ENCODE assay signal across 8 cellular contexts in the genomic region with DNA sequence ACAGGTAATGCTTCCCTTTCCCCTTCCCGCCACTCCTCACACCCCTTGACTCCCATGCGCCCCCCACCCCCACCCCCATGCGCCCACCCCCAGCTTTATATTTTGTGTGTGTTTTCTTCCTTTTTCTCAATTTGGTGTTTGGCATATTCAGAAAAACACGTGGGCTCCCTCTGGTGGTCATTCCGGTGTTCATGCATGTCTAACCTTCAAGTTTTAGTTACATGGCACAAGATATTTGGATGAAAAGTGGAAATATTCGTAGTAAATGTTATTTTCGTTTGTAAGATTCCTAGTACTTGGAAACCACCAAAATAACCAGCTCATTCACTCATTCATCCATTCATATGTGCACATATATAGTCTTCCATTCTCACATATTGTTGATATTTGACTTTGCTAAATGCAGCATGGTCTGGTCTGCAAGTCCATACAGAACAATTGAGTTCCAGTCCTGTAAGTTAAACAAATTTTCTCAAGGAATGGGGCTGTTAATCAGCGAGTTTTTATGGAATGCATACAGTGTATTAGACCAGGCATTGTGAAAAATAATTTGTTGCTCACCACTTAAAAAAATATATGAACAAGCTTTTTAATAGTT.
DNase-seq lines count a peak whose midpoint lies in the region; ATAC-seq and TF ChIP-seq lines count a peak whose summit lies in the region.

No MANE protein-coding gene starts in this region.

- TF ChIP-seq CTCF in HCT116 (IDR thresholded peaks at IDR 0.05 in 2 of 3, conservative IDR thresholded peaks at IDR 0.05 in 1 of 3; ENCODE audit: borderline replicate concordance in 1 of 3, insufficient read depth in 1 of 3, low read depth in 2 of 3, low read length in 2 of 3), result peak; percentile 68 to 73 (median 72); a peak in 5 of 6 replicates
- TF ChIP-seq CTCF in OCI-LY7 (conservative IDR thresholded peaks at IDR 0.05; ENCODE audit: low read length), result peak; percentile 82
- peak; percentile 81 for TF ChIP-seq CTCF in fibroblast of the aortic adventitia (IDR thresholded peaks at IDR 0.05; ENCODE audit: insufficient read depth, low read length)
- TF ChIP-seq CTCF in parathyroid adenoma (IDR thresholded peaks at IDR 0.05), result peak; percentile 70
- peak; percentile 73 for TF ChIP-seq CTCF in upper lobe of right lung (IDR thresholded peaks at IDR 0.05)

- CTCF ChIA-PET in HCT116 (lab: Charles Lee) (interaction anchor here (0.7 to 4.3 kb wide), 13 partner anchors 9 to 221 kb away, joined by 3 to 56 read pairs (median 4); no protein-coding TSS in a partner anchor), OCI-LY7 (lab: Charles Lee; ENCODE audit: unreplicated experiment) (no interaction called here)

- H3K9me3 ChIP-seq in BLaER1 treated with 17β-estradiol and CSF1 and Interleukin-3, amounts not matched to agents 10 nM and 100 nM (replicated peaks in 1 of 11), result no peaks in the 10 kb centered on the region
- no peaks in the 10 kb centered on the region for H3K9me3 ChIP-seq in HCT116 (ENCODE audit: control insufficient read depth in 1 of 2, insufficient read depth in 1 of 2, low read depth in 1 of 2, low read length in 2 of 2)
- H3K9me3 ChIP-seq in OCI-LY7 (ENCODE audit: low read length), result no peaks in the 10 kb centered on the region
- no peaks in the 10 kb centered on the region for H3K9me3 ChIP-seq in parathyroid adenoma (ENCODE audit: control insufficient read depth, low read length)
- H3K9me3 ChIP-seq in upper lobe of right lung, result no peaks in the 10 kb centered on the region

- POLR2A ChIA-PET in HCT116 (lab: Charles Lee), result no interaction called here
- POLR2A ChIA-PET in OCI-LY7 (lab: Charles Lee), result interaction anchor here (0.7 kb wide), 1 partner anchor 342 kb away, joined by 3 read pairs; no protein-coding TSS in a partner anchor

- no peak overlapping the region for H3K4me3 ChIP-seq in BLaER1 treated with 17β-estradiol and CSF1 and Interleukin-3, amounts not matched to agents 10 nM and 100 nM
- H3K4me3 ChIP-seq in HCT116 (replicated peaks in 1 of 2; ENCODE audit: low read depth in 1 of 2, low read length in 2 of 2), result no peak overlapping the region
- no peak overlapping the region for H3K4me3 ChIP-seq in OCI-LY7 (ENCODE audit: low read depth, low read length, poor library complexity, severe bottlenecking)
- H3K4me3 ChIP-seq in fibroblast of the aortic adventitia (ENCODE audit: low read depth, low read length), result no peak overlapping the region
- no peak overlapping the region for H3K4me3 ChIP-seq in parathyroid adenoma (ENCODE audit: low read depth, low read length)
- H3K4me3 ChIP-seq in upper lobe of right lung, result peak overlapping the region; percentile 9

- no peak for TF ChIP-seq POLR2A in HCT116 (IDR thresholded peaks at IDR 0.05; ENCODE audit: borderline replicate concordance, extremely low read depth, insufficient read depth, insufficient read length)

- peak; percentile 82 for ATAC-seq in HCT116
- ATAC-seq in upper lobe of right lung, result peak; percentile 50

- no peak overlapping the region for H3K27ac ChIP-seq in BLaER1 treated with 17β-estradiol and CSF1 and Interleukin-3, amounts not matched to agents 10 nM and 100 nM
- no peak overlapping the region for H3K27ac ChIP-seq in HCT116 (ENCODE audit: low read depth, low read length)
- no peak overlapping the region for H3K27ac ChIP-seq in OCI-LY7 (ENCODE audit: low read depth, low read length, poor library complexity, severe bottlenecking)
- no peak overlapping the region for H3K27ac ChIP-seq in parathyroid adenoma
- peak overlapping the region; percentile 56 for H3K27ac ChIP-seq in upper lobe of right lung

- H3K9me2 ChIP-seq in HCT116 (ENCODE audit: insufficient read depth) (no peaks in the 10 kb centered on the region), OCI-LY7 (ENCODE audit: insufficient read depth, low read length) (no peaks in the 10 kb centered on the region)

- peak; percentile 68 for TF ChIP-seq RAD21 in HCT116 (IDR thresholded peaks at IDR 0.05; ENCODE audit: low read depth)

- H3K4me2 ChIP-seq in BLaER1 treated with 17β-estradiol and CSF1 and Interleukin-3, amounts not matched to agents 10 nM and 100 nM, result peak overlapping the region in 8 of 11 experiments; percentile 38 to 83 (median 73); a peak in 12 of 22 replicates
- peak overlapping the region; percentile 15; the same call in 1 of the 2 replicates for H3K4me2 ChIP-seq in HCT116 (ENCODE audit: low read length)
- no peak overlapping the region for H3K4me2 ChIP-seq in OCI-LY7 (ENCODE audit: low read length)
- no peak overlapping the region for H3K4me2 ChIP-seq in parathyroid adenoma (ENCODE audit: low read length)

- peaks cover 6 to 18% (median 7%) of the 10 kb centered on the region in 10 experiments for H3K4me1 ChIP-seq in BLaER1 treated with 17β-estradiol and CSF1 and Interleukin-3, amounts not matched to agents 10 nM and 100 nM
- H3K4me1 ChIP-seq in HCT116 (ENCODE audit: control insufficient read depth in 1 of 2, insufficient read depth in 2 of 2, low read length in 2 of 2) (peaks cover 2 to 6% of the 10 kb centered on the region in 2 experiments; a peak in 3 of 4 replicates), OCI-LY7 (ENCODE audit: insufficient read depth, low read length, poor library complexity, severe bottlenecking) (no peaks in the 10 kb centered on the region), parathyroid adenoma (peaks cover 5% of the 10 kb centered on the region), upper lobe of right lung (peaks cover 10% of the 10 kb centered on the region)

- no TSS peak for BruUV-seq in HCT116 (replicated peaks; lab: Mats Ljungman, UMichigan)
- no TSS peak for BruUV-seq in OCI-LY7 (replicated peaks; lab: Mats Ljungman, UMichigan)

- no peaks in the 10 kb centered on the region for H3K36me3 ChIP-seq in BLaER1 treated with 17β-estradiol and CSF1 and Interleukin-3, amounts not matched to agents 10 nM and 100 nM
- H3K36me3 ChIP-seq in HCT116 (ENCODE audit: control insufficient read depth in 1 of 2, insufficient read depth in 2 of 2, low read length in 2 of 2) (no peaks in the 10 kb centered on the region), OCI-LY7 (ENCODE audit: insufficient read depth, low read length) (no peaks in the 10 kb centered on the region), parathyroid adenoma (ENCODE audit: control insufficient read depth, insufficient read depth, low read length) (no peaks in the 10 kb centered on the region), upper lobe of right lung (no peaks in the 10 kb centered on the region)

- intact Hi-C loops in HCT116 (cut with micrococcal nuclease) (loop anchor here (1.0 kb wide), 2 partner anchors 68 to 126 kb away; no protein-coding TSS in a partner anchor), OCI-LY7 (cut with micrococcal nuclease; ENCODE audit: unreplicated experiment) (loop anchor here (1.0 kb wide), 2 partner anchors 68 to 126 kb away; no protein-coding TSS in a partner anchor), upper lobe of right lung (cut with DNase I) (no loop called here)

- H2AFZ ChIP-seq in HCT116 (ENCODE audit: low read depth, low read length, poor library complexity, severe bottlenecking), result peak overlapping the region; percentile 88
- H2AFZ ChIP-seq in OCI-LY7 (ENCODE audit: low read length), result no peak overlapping the region
- H2AFZ ChIP-seq in parathyroid adenoma, result no peak overlapping the region

- no peaks in the 10 kb centered on the region for H3K79me2 ChIP-seq in HCT116 (ENCODE audit: insufficient read depth, low read length)
- H3K79me2 ChIP-seq in OCI-LY7 (ENCODE audit: insufficient read depth, low read depth, low read length), result no peaks in the 10 kb centered on the region
- no peaks in the 10 kb centered on the region for H3K79me2 ChIP-seq in parathyroid adenoma

- DNase-seq in HCT116 (ENCODE audit: low read depth, low spot score), result peak; percentile 52
- DNase-seq in OCI-LY7 (ENCODE audit: low spot score), result peak; percentile 61
- peak; percentile 48 for DNase-seq in activated T-cell treated with anti-CD3 and anti-CD28 coated beads for 48 hours (ENCODE audit: low read depth)
- DNase-seq in fibroblast of the aortic adventitia (ENCODE audit: low read depth), result peak; percentile 86
- no peak for DNase-seq in upper lobe of right lung
- DNase-seq in GM19240 (ENCODE audit: insufficient read length, low spot score), result no peak

- no peaks in the 10 kb centered on the region for H3K27me3 ChIP-seq in BLaER1 treated with 17β-estradiol and CSF1 and Interleukin-3, amounts not matched to agents 10 nM and 100 nM
- H3K27me3 ChIP-seq in HCT116 (ENCODE audit: insufficient read depth, low read length), result no peaks in the 10 kb centered on the region
- no peaks in the 10 kb centered on the region for H3K27me3 ChIP-seq in parathyroid adenoma (ENCODE audit: control insufficient read depth, insufficient read depth, low read length)
- H3K27me3 ChIP-seq in upper lobe of right lung, result no peaks in the 10 kb centered on the region

- H4K20me1 ChIP-seq in BLaER1 treated with 17β-estradiol and CSF1 and Interleukin-3, amounts not matched to agents 10 nM and 100 nM, result no peaks in the 10 kb centered on the region
- H4K20me1 ChIP-seq in HCT116 (ENCODE audit: insufficient read depth), result no peaks in the 10 kb centered on the region
- no peaks in the 10 kb centered on the region for H4K20me1 ChIP-seq in OCI-LY7 (ENCODE audit: insufficient read depth, low read length)

- H3K9ac ChIP-seq in BLaER1 treated with 17β-estradiol and CSF1 and Interleukin-3, amounts not matched to agents 10 nM and 100 nM, result no peak overlapping the region
- no peak overlapping the region for H3K9ac ChIP-seq in HCT116 (ENCODE audit: low read length)
- H3K9ac ChIP-seq in parathyroid adenoma, result no peak overlapping the region

- RAD21 ChIA-PET in HCT116 (lab: Charles Lee; ENCODE audit: low non-redundant PET in 1 of 2, low total read pairs in 2 of 2, uncharacterized antibody in 2 of 2, unreplicated experiment in 2 of 2), result interaction anchor here (0.6 to 2.0 kb wide), 5 partner anchors 67 to 120 kb away, joined by 3 to 8 read pairs (median 3); no protein-coding TSS in a partner anchor

TF ChIP-seq in HCT116, 20 proteins besides CTCF, POLR2A, EP300 and RAD21 (continues in another document):
- TF ChIP-seq, protein P1, sequence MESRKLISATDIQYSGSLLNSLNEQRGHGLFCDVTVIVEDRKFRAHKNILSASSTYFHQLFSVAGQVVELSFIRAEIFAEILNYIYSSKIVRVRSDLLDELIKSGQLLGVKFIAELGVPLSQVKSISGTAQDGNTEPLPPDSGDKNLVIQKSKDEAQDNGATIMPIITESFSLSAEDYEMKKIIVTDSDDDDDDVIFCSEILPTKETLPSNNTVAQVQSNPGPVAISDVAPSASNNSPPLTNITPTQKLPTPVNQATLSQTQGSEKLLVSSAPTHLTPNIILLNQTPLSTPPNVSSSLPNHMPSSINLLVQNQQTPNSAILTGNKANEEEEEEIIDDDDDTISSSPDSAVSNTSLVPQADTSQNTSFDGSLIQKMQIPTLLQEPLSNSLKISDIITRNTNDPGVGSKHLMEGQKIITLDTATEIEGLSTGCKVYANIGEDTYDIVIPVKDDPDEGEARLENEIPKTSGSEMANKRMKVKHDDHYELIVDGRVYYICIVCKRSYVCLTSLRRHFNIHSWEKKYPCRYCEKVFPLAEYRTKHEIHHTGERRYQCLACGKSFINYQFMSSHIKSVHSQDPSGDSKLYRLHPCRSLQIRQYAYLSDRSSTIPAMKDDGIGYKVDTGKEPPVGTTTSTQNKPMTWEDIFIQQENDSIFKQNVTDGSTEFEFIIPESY (IDR thresholded peaks at IDR 0.05; ENCODE audit: extremely low read depth, insufficient replicate concordance, low read length), result no peak
- TF ChIP-seq POLR2AphosphoS5 (IDR thresholded peaks at IDR 0.05; ENCODE audit: low read depth, low read length) (no peak), TCF7L2 (IDR thresholded peaks at IDR 0.05; ENCODE audit: borderline replicate concordance, extremely low read depth, insufficient read depth, insufficient read length) (no peak)

Comparison
In these comparisons a context has a peak if more than half of its experiments do, and no peak if none do; other contexts are left out.
1. H3K4me2 ChIP-seq: peak in BLaER1 treated with 17β-estradiol and CSF1 and Interleukin-3, amounts not matched to agents 10 nM and 100 nM (8 of 11) and HCT116 (single experiment); none in OCI-LY7 (single experiment) and parathyroid adenoma (single experiment).
2. DNase-seq: peak in HCT116 (single experiment), OCI-LY7 (single experiment), activated T-cell treated with anti-CD3 and anti-CD28 coated beads for 48 hours (single experiment) and fibroblast of the aortic adventitia (single experiment); none in upper lobe of right lung (single experiment) and GM19240 (single experiment).
3. Peak in every context shown above with its lines, with median percentiles within 50 percentile points of each other: CTCF ChIP-seq.